Comparison of ENCODE assay signal across 1 cellular context in the genomic region with DNA sequence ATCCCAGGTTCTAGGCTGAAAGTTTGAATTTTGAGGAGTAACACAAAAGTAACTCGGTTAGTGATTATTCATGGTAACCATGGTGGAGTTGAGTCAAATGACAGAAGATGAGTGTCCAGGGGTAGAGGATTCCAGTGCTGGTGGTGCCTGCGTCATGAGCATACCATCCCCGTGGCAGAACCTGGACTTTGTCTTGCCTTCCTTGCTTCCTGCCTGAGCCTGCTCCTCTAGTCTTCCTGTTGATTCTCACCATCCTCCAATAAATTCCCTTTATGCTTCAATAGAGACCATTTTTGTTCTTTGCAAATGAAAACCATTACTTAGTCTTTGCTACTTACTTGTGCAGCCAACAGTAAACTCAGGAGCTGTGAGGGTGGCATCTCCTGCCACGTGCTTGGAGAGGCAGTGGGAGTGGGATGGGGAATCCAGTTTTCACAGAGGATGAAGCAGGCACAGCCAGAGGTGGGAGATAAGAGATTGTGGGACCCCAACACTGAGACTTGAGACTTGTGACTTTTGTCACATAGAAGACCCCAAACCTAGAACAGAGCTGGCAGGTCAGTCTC.
TF ChIP-seq lines count a peak whose summit lies in the region.

No MANE protein-coding gene starts in this region.

TF ChIP-seq in H1, 55 proteins besides CTCF, POLR2A, EP300 and RAD21:
- TF ChIP-seq ASH2L (IDR thresholded peaks at IDR 0.05; ENCODE audit: low read length) (no peak), RBBP5 (IDR thresholded peaks at IDR 0.05; ENCODE audit: borderline replicate concordance, low read depth, low read length) (no peak), RNF2 (IDR thresholded peaks at IDR 0.05; ENCODE audit: borderline replicate concordance, low read depth, low read length, missing control alignments, poor library complexity, severe bottlenecking) (no peak), YY1 (IDR thresholded peaks at IDR 0.05; ENCODE audit: low read depth, low read length) (no peak), CEBPB (IDR thresholded peaks at IDR 0.05; ENCODE audit: low read depth, low read length) (no peak), SIN3A (conservative IDR thresholded peaks at IDR 0.05 in 1 of 2, IDR thresholded peaks at IDR 0.05 in 1 of 2; ENCODE audit: low read depth in 1 of 2, low read length in 2 of 2) (no peak), TEAD4 (IDR thresholded peaks at IDR 0.05; ENCODE audit: low read depth, low read length) (no peak), BRCA1 (IDR thresholded peaks at IDR 0.05; ENCODE audit: low read depth, low read length) (no peak), SIRT6 (IDR thresholded peaks at IDR 0.05; ENCODE audit: low read length) (no peak), PHF8 (conservative IDR thresholded peaks at IDR 0.05; ENCODE audit: low read depth, low read length) (no peak), CHD2 (IDR thresholded peaks at IDR 0.05; ENCODE audit: low read length) (no peak), ZNF274 (IDR thresholded peaks at IDR 0.05; ENCODE audit: borderline replicate concordance, extremely low read depth, low read length) (no peak), FOSL1 (IDR thresholded peaks at IDR 0.05; ENCODE audit: insufficient read depth, low read depth, low read length) (no peak), POLR2AphosphoS5 (IDR thresholded peaks at IDR 0.05; ENCODE audit: low read depth, low read length) (no peak), SP1 (IDR thresholded peaks at IDR 0.05; ENCODE audit: low read depth, low read length) (no peak), RXRA (IDR thresholded peaks at IDR 0.05; ENCODE audit: insufficient read depth, low read depth, low read length) (no peak), JUND (IDR thresholded peaks at IDR 0.05; ENCODE audit: low read length) (no peak)
- TF ChIP-seq, protein P1, sequence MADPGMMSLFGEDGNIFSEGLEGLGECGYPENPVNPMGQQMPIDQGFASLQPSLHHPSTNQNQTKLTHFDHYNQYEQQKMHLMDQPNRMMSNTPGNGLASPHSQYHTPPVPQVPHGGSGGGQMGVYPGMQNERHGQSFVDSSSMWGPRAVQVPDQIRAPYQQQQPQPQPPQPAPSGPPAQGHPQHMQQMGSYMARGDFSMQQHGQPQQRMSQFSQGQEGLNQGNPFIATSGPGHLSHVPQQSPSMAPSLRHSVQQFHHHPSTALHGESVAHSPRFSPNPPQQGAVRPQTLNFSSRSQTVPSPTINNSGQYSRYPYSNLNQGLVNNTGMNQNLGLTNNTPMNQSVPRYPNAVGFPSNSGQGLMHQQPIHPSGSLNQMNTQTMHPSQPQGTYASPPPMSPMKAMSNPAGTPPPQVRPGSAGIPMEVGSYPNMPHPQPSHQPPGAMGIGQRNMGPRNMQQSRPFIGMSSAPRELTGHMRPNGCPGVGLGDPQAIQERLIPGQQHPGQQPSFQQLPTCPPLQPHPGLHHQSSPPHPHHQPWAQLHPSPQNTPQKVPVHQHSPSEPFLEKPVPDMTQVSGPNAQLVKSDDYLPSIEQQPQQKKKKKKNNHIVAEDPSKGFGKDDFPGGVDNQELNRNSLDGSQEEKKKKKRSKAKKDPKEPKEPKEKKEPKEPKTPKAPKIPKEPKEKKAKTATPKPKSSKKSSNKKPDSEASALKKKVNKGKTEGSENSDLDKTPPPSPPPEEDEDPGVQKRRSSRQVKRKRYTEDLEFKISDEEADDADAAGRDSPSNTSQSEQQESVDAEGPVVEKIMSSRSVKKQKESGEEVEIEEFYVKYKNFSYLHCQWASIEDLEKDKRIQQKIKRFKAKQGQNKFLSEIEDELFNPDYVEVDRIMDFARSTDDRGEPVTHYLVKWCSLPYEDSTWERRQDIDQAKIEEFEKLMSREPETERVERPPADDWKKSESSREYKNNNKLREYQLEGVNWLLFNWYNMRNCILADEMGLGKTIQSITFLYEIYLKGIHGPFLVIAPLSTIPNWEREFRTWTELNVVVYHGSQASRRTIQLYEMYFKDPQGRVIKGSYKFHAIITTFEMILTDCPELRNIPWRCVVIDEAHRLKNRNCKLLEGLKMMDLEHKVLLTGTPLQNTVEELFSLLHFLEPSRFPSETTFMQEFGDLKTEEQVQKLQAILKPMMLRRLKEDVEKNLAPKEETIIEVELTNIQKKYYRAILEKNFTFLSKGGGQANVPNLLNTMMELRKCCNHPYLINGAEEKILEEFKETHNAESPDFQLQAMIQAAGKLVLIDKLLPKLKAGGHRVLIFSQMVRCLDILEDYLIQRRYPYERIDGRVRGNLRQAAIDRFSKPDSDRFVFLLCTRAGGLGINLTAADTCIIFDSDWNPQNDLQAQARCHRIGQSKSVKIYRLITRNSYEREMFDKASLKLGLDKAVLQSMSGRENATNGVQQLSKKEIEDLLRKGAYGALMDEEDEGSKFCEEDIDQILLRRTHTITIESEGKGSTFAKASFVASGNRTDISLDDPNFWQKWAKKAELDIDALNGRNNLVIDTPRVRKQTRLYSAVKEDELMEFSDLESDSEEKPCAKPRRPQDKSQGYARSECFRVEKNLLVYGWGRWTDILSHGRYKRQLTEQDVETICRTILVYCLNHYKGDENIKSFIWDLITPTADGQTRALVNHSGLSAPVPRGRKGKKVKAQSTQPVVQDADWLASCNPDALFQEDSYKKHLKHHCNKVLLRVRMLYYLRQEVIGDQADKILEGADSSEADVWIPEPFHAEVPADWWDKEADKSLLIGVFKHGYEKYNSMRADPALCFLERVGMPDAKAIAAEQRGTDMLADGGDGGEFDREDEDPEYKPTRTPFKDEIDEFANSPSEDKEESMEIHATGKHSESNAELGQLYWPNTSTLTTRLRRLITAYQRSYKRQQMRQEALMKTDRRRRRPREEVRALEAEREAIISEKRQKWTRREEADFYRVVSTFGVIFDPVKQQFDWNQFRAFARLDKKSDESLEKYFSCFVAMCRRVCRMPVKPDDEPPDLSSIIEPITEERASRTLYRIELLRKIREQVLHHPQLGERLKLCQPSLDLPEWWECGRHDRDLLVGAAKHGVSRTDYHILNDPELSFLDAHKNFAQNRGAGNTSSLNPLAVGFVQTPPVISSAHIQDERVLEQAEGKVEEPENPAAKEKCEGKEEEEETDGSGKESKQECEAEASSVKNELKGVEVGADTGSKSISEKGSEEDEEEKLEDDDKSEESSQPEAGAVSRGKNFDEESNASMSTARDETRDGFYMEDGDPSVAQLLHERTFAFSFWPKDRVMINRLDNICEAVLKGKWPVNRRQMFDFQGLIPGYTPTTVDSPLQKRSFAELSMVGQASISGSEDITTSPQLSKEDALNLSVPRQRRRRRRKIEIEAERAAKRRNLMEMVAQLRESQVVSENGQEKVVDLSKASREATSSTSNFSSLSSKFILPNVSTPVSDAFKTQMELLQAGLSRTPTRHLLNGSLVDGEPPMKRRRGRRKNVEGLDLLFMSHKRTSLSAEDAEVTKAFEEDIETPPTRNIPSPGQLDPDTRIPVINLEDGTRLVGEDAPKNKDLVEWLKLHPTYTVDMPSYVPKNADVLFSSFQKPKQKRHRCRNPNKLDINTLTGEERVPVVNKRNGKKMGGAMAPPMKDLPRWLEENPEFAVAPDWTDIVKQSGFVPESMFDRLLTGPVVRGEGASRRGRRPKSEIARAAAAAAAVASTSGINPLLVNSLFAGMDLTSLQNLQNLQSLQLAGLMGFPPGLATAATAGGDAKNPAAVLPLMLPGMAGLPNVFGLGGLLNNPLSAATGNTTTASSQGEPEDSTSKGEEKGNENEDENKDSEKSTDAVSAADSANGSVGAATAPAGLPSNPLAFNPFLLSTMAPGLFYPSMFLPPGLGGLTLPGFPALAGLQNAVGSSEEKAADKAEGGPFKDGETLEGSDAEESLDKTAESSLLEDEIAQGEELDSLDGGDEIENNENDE (IDR thresholded peaks at IDR 0.05; ENCODE audit: insufficient replicate concordance, low read length): no peak
